22 cellular contexts compared by ENCODE assay signal in genomic region chr13:50104493-50104892, GRCh38.
DNase-seq lines count a peak whose midpoint lies in the region; ATAC-seq and TF ChIP-seq lines count a peak whose summit lies in the region.
"Had no signal": no experiment of that assay in that cellular context is flagged by ENCODE, and none has a peak within 500 bp of the region (broad histone marks: within the 10 kb centered on the region; RNA-seq: fewer than 3 reads in every experiment).

No MANE protein-coding gene starts in this region.

- no peak overlapping the region for H3K4me3 Mint-ChIP-seq in CD4-positive, alpha-beta memory T cell
- H3K4me3 Mint-ChIP-seq: central memory CD8-positive, alpha-beta T cell; T-helper 1 cell treated with Interleukin-12 subunit alpha and Interleukin-12 subunit beta and Interleukin-4 antibody, amounts not matched to agents 30 μg/mL and 1 μg/mL, for 36 hours had no signal

- BruUV-seq in PC-3 (replicated peaks; lab: Mats Ljungman, UMichigan) = no TSS peak

- no peaks in the 10 kb centered on the region for H3K36me3 ChIP-seq in CD4-positive, alpha-beta memory T cell (ENCODE audit: insufficient read depth, low read length)
- H3K36me3 ChIP-seq in PC-3 (ENCODE audit: low read depth, low read length) = no peaks in the 10 kb centered on the region; the same call in 1 of the 2 replicates
- H3K36me3 ChIP-seq: adrenal gland had no signal

- TF ChIP-seq CTCF in PC-3 (conservative IDR thresholded peaks at IDR 0.05; ENCODE audit: low read depth, low read length) = no peak

- peaks cover 44% of the 10 kb centered on the region for H3K4me1 ChIP-seq in CD4-positive, alpha-beta memory T cell (ENCODE audit: insufficient read depth, low read length)
- H3K4me1 ChIP-seq in PC-3 (ENCODE audit: insufficient read depth, low read length) = peaks cover 14% of the 10 kb centered on the region; the same call in 1 of the 2 replicates

- H3F3A ChIP-seq in PC-3 (ENCODE audit: low read length, unreplicated experiment) = no peaks in the 10 kb centered on the region

- H3K9me2 ChIP-seq in PC-3 (replicated peaks; ENCODE audit: low read length) = no peaks in the 10 kb centered on the region

- intact Hi-C loops in CD4-positive, alpha-beta memory T cell (cut with micrococcal nuclease) = no loop called here
- intact Hi-C loops in PC-3 (cut with micrococcal nuclease) = no loop called here

- no peak overlapping the region for H3K4me3 ChIP-seq in CD4-positive, alpha-beta memory T cell (ENCODE audit: low read length in 2 of 2)
- H3K4me3 ChIP-seq in PC-3 (ENCODE audit: low read length) = no peak overlapping the region
- H3K4me3 ChIP-seq: adrenal gland, tibial artery had no signal

- H3K4me1 Mint-ChIP-seq in CD4-positive, alpha-beta memory T cell = peaks cover 28 to 58% (median 42%) of the 10 kb centered on the region in 4 donors

- H2AFZ ChIP-seq in PC-3 (ENCODE audit: low read length) = no peak overlapping the region

- no peak overlapping the region for H3K9ac ChIP-seq in PC-3 (ENCODE audit: low read length)

- H3K27ac ChIP-seq in CD4-positive, alpha-beta memory T cell (ENCODE audit: low read depth, low read length) = no peak overlapping the region
- peak overlapping the region; percentile 25; the same call in 1 of the 2 replicates for H3K27ac ChIP-seq in PC-3 (ENCODE audit: low read length)
- H3K27ac ChIP-seq in epithelial cell of prostate = peak overlapping the region; percentile 50
- H3K27ac ChIP-seq: adrenal gland, tibial artery had no signal

- POLR2A ChIA-PET in CD4-positive, alpha-beta memory T cell (lab: Charles Lee; ENCODE audit: partially characterized antibody) = interaction anchor here (1.0 kb wide), 1 partner anchor 12 kb away, joined by 3 read pairs; no protein-coding TSS in a partner anchor
- POLR2A ChIA-PET in PC-3 (lab: Charles Lee; ENCODE audit: unreplicated experiment) = no interaction called here

- no peaks in the 10 kb centered on the region for H3K27me3 ChIP-seq in CD4-positive, alpha-beta memory T cell (ENCODE audit: insufficient read depth, low read length)
- no peaks in the 10 kb centered on the region for H3K27me3 ChIP-seq in PC-3 (ENCODE audit: low read length)
- H3K27me3 ChIP-seq: adrenal gland, tibial artery had no signal

- CTCF ChIA-PET in CD4-positive, alpha-beta memory T cell (lab: Charles Lee; ENCODE audit: partially characterized antibody) = interaction anchor here (0.6 to 3.0 kb wide), 2 partner anchors 20 to 75 kb away, joined by 3 to 25 read pairs; no protein-coding TSS in a partner anchor
- CTCF ChIA-PET in PC-3 (lab: Charles Lee) = no interaction called here

- H3K36me3 Mint-ChIP-seq in CD4-positive, alpha-beta memory T cell = peaks cover 0 to 4% of the 10 kb centered on the region in 2 donors

- no peaks in the 10 kb centered on the region for H3K27me3 Mint-ChIP-seq in CD4-positive, alpha-beta memory T cell
- H3K27me3 Mint-ChIP-seq: central memory CD8-positive, alpha-beta T cell; progenitor cell of endocrine pancreas had no signal

- no peaks in the 10 kb centered on the region for H4K20me1 ChIP-seq in PC-3 (ENCODE audit: low read length)

- ATAC-seq in PC-3 (peak; percentile 58), HG02884 (IDR thresholded peaks at IDR 0.05; ENCODE audit: unreplicated experiment) (no peak)
- ATAC-seq: HepG2; left colon; stimulated activated naive CD8-positive, alpha-beta T cell treated with anti-CD3 and anti-CD28 coated beads, Interleukin-15, Interleukin-2, amounts not matched to agents 100 U/mL and 50 U/mL, for 24 hours had no signal

- no peaks in the 10 kb centered on the region for H3K9me3 ChIP-seq in CD4-positive, alpha-beta memory T cell (ENCODE audit: control insufficient read depth in 1 of 2, low read length in 2 of 2)
- H3K9me3 ChIP-seq in PC-3 (ENCODE audit: low read length) = no peaks in the 10 kb centered on the region
- H3K9me3 ChIP-seq: adrenal gland, tibial artery had no signal

- H3K4me2 ChIP-seq in PC-3 (ENCODE audit: low read length) = peak overlapping the region; percentile 56

- H3K79me2 ChIP-seq in PC-3 (ENCODE audit: low read length) = 0 out of 2 replicates have a peak, but pooled peaks cover 2% of the 10 kb centered on the region

- DNase-seq in CD4-positive, alpha-beta memory T cell = no peak
- DNase-seq in PC-3 (peak; percentile 68), epithelial cell of prostate (ENCODE audit: low read depth, low spot score) (peak; percentile 22), renal cortical epithelial cell (ENCODE audit: low read depth) (peak; percentile 36), foreskin melanocyte (no peak), anterior cingulate cortex (lab: John Stamatoyannopoulos, UW) (no peak)
- DNase-seq: activated CD4-positive, alpha-beta T cell treated with anti-CD3 and anti-CD28 coated beads, Interleukin-2, amount 50 U/mL, for 1 hour; activated effector memory CD4-positive, alpha-beta T cell treated with anti-CD3 and anti-CD28 coated beads, Interleukin-2, amount 50 U/mL, for 16 hours; adrenal gland; erythroblast; left colon; midbrain; NCI-H1105 treated with DMSO at 0.1 percent for 48 hours; NCI-H524 treated with DMSO at 0.1 percent for 48 hours; stimulated activated CD4-positive, alpha-beta T cell treated with anti-CD3 and anti-CD28 coated beads, Interleukin-2, amount 100 ng/mL, for 24 hours; stimulated activated naive CD8-positive, alpha-beta T cell treated with anti-CD3 and anti-CD28 coated beads, Interleukin-15, Interleukin-2, amounts not matched to agents 100 U/mL and 50 U/mL, for 24 hours; tibial artery had no signal

- H3K27ac Mint-ChIP-seq in CD4-positive, alpha-beta memory T cell = peak overlapping the region in 4 of 7 donors; percentile 0 to 61 (median 20)
- H3K27ac Mint-ChIP-seq: progenitor cell of endocrine pancreas; T-helper 1 cell treated with Interleukin-12 subunit alpha and Interleukin-12 subunit beta and Interleukin-4 antibody, amounts not matched to agents 30 μg/mL and 1 μg/mL, for 36 hours had no signal

- H3K9me3 Mint-ChIP-seq in CD4-positive, alpha-beta memory T cell = no peaks in the 10 kb centered on the region
- H3K9me3 Mint-ChIP-seq: central memory CD8-positive, alpha-beta T cell; T-helper 1 cell treated with Interleukin-12 subunit alpha and Interleukin-12 subunit beta and Interleukin-4 antibody, amounts not matched to agents 30 μg/mL and 1 μg/mL, for 36 hours had no signal

Comparison
In these comparisons a context has a peak if more than half of its experiments do, and no peak if none do; other contexts are left out.
1. DNase-seq: peak in PC-3 (single experiment), epithelial cell of prostate (single experiment) and renal cortical epithelial cell (single experiment); none in CD4-positive, alpha-beta memory T cell (0 of 5), foreskin melanocyte (single experiment) and anterior cingulate cortex (0 of 58).